ENCODE assay signal across 8 cellular contexts in genomic region chr13:108915634-108916497, GRCh38.
A peak's percentile ranks its signal among the peaks of the same experiment; 100 is the strongest.
DNase-seq lines count a peak whose midpoint lies in the region; ATAC-seq and TF ChIP-seq lines count a peak whose summit lies in the region.

No MANE protein-coding gene starts in this region.

- no peaks in the 10 kb centered on the region for H3K27me3 ChIP-seq in neuronal stem cell (ENCODE audit: control insufficient read depth in 3 of 3, insufficient read depth in 3 of 3, low read depth in 1 of 3, low read length in 3 of 3)

- no peak overlapping the region for H4K91ac ChIP-seq in neuronal stem cell (ENCODE audit: low read depth, low read length, poor library complexity)

- H2BK15ac ChIP-seq in neuronal stem cell (ENCODE audit: low read length) = no peak overlapping the region

- no peak overlapping the region for H4K8ac ChIP-seq in neuronal stem cell (ENCODE audit: low read depth, low read length)

- H3K4ac ChIP-seq in neuronal stem cell (ENCODE audit: low read length) = no peak overlapping the region

- TF ChIP-seq CTCF in fibroblast of pulmonary artery (IDR thresholded peaks at IDR 0.05; ENCODE audit: low read length, missing control alignments) = no peak

- no peak overlapping the region for H2BK5ac ChIP-seq in neuronal stem cell (ENCODE audit: low read length)

- no peak overlapping the region for H2BK12ac ChIP-seq in neuronal stem cell (ENCODE audit: low read length)

- H3K79me1 ChIP-seq in neuronal stem cell (ENCODE audit: low read depth, low read length) = no peaks in the 10 kb centered on the region

- H2AFZ ChIP-seq in neuronal stem cell (ENCODE audit: low read length) = peak overlapping the region; percentile 25

- H3K36me3 ChIP-seq in neuronal stem cell (replicated peaks in 1 of 2; ENCODE audit: control insufficient read depth in 2 of 2, insufficient read depth in 2 of 2, low read length in 2 of 2) = no peaks in the 10 kb centered on the region

- no peak overlapping the region for H3K18ac ChIP-seq in neuronal stem cell (ENCODE audit: low read length)

- no peaks in the 10 kb centered on the region for H3K9me3 ChIP-seq in neuronal stem cell (replicated peaks in 1 of 2; ENCODE audit: control insufficient read depth in 2 of 2, insufficient read depth in 1 of 2, low read depth in 1 of 2, low read length in 2 of 2)

- no peak overlapping the region for H3K4me2 ChIP-seq in neuronal stem cell (ENCODE audit: insufficient read depth, low read length, poor library complexity, severe bottlenecking)

- H3K14ac ChIP-seq in neuronal stem cell (ENCODE audit: low read length) = no peak overlapping the region

- peak overlapping the region; percentile 1 for H3K4me3 ChIP-seq in fibroblast of pulmonary artery (replicated peaks; ENCODE audit: low read depth, low read length)
- H3K4me3 ChIP-seq in neuronal stem cell (ENCODE audit: low read length in 2 of 2) = no peak overlapping the region

- H3K4me1 ChIP-seq in neuronal stem cell (ENCODE audit: control insufficient read depth in 2 of 2, insufficient read depth in 1 of 2, low read depth in 1 of 2, low read length in 2 of 2) = peaks cover 2 to 9% of the 10 kb centered on the region in 2 donors

- no peak overlapping the region for H3K9ac ChIP-seq in neuronal stem cell (ENCODE audit: low read depth, low read length, poor library complexity)

- H3K27ac ChIP-seq in neuronal stem cell (replicated peaks; ENCODE audit: low read length) = no peak overlapping the region

- no CpG with 5 or more reads among the region's 9 CpGs for WGBS in neuronal stem cell (ENCODE audit: extremely low coverage in 2 of 2, insufficient read length in 2 of 2, insufficient replicate concordance in 1 of 2), 2 donors

- no peak overlapping the region for H2AK5ac ChIP-seq in neuronal stem cell (ENCODE audit: low read depth, low read length)

- DNase-seq in NK-92 treated with Interleukin-12 subunit alpha and Interleukin-12 subunit beta, amount 100 ng/mL, for 24 hours (lab: John Stamatoyannopoulos, UW) = peak; percentile 70
- DNase-seq in NK-92 (lab: John Stamatoyannopoulos, UW; ENCODE audit: unreplicated experiment) (no peak), NOMO-1 (lab: John Stamatoyannopoulos, UW; ENCODE audit: unreplicated experiment in 2 of 2) (peak; percentile 62 to 72), fibroblast of pulmonary artery (ENCODE audit: low read depth) (peak; percentile 91), neuronal stem cell (ENCODE audit: low spot score) (no peak), stromal cell of bone marrow (ENCODE audit: low read depth) (peak; percentile 84)
- peak; percentile 51 for DNase-seq in activated T-cell treated with anti-CD3 and anti-CD28 coated beads, Interleukin-2, amount 50 U/mL, for 1 hour

- ATAC-seq in HG02981 (IDR thresholded peaks at IDR 0.05; ENCODE audit: unreplicated experiment) = peak; percentile 92

- H2BK120ac ChIP-seq in neuronal stem cell (ENCODE audit: low read depth, low read length) = no peak overlapping the region

- no peak overlapping the region for H3K23ac ChIP-seq in neuronal stem cell (ENCODE audit: low read depth, low read length, poor library complexity)

Comparison
In these comparisons a context has a peak if more than half of its experiments do, and no peak if none do; other contexts are left out.
1. DNase-seq: peak in NK-92 treated with Interleukin-12 subunit alpha and Interleukin-12 subunit beta, amount 100 ng/mL, for 24 hours (single experiment), NOMO-1 (2 of 2), activated T-cell treated with anti-CD3 and anti-CD28 coated beads, Interleukin-2, amount 50 U/mL, for 1 hour (single experiment), fibroblast of pulmonary artery (single experiment) and stromal cell of bone marrow (single experiment); none in NK-92 (single experiment) and neuronal stem cell (single experiment).